Comparison of ENCODE assay signal across 1 cellular context in genomic region chr15:72732554-72732953, GRCh38.
TF ChIP-seq lines count a peak whose summit lies in the region.

No MANE protein-coding gene starts in this region.

TF ChIP-seq in SK-N-SH, 30 proteins besides CTCF, POLR2A, EP300 and RAD21 (continued from another document):
- TF ChIP-seq YY1 (IDR thresholded peaks at IDR 0.05; ENCODE audit: low read depth), result no peak
- TF ChIP-seq TEAD4 (IDR thresholded peaks at IDR 0.05; ENCODE audit: borderline replicate concordance, insufficient read depth), result no peak
- TF ChIP-seq NRF1 (IDR thresholded peaks at IDR 0.05; ENCODE audit: low read depth, low read length), result no peak
- TF ChIP-seq CHD2 (IDR thresholded peaks at IDR 0.05; ENCODE audit: low read length, partially characterized antibody), result no peak
- no peak for TF ChIP-seq TAF1 (IDR thresholded peaks at IDR 0.05; ENCODE audit: borderline replicate concordance, low read depth, low read length)
- no peak for TF ChIP-seq SIN3A (IDR thresholded peaks at IDR 0.05; ENCODE audit: borderline replicate concordance, low read depth, low read length)
